Comparison of ENCODE assay signal across 8 cellular contexts in genomic region chr7:80681272-80681885, GRCh38. TPM values are rescaled to one million over a fixed set of nuclear protein-coding genes. Genes with fewer than 3 reads are reported as not detected.
DNase-seq lines count a peak whose midpoint lies in the region; ATAC-seq and FAIRE-seq lines count a peak whose summit lies in the region.

No MANE protein-coding gene starts in this region.

- H3K9me3 ChIP-seq in HAP-1 (no peaks in the 10 kb centered on the region), small intestine (ENCODE audit: control insufficient read depth, low read depth) (no peaks in the 10 kb centered on the region)

- DNase-seq in DMS53 treated with DMSO at 0.1 percent for 48 hours (lab: John Stamatoyannopoulos, UW; ENCODE audit: unreplicated experiment) = peak; percentile 66
- peak; percentile 30 to 55 for DNase-seq in HAP-1 (ENCODE audit: low spot score in 2 of 2)
- peak; percentile 63 for DNase-seq in NCI-H82 (lab: John Stamatoyannopoulos, UW)
- peak; percentile 52 for DNase-seq in small intestine
- DNase-seq in KG1 (lab: John Stamatoyannopoulos, UW) = no peak

- peak; percentile 57 for ATAC-seq in esophagus mucosa
- ATAC-seq in HG03571 (IDR thresholded peaks at IDR 0.05; ENCODE audit: unreplicated experiment) = no peak
- ATAC-seq in GM19324 (IDR thresholded peaks at IDR 0.05; ENCODE audit: low FRiP score, unreplicated experiment) = no peak

- H3K4me3 ChIP-seq in HAP-1 = no peak overlapping the region
- H3K4me3 ChIP-seq in small intestine (ENCODE audit: low read depth in 1 of 2, low read length in 2 of 2) = no peak overlapping the region

- no peaks in the 10 kb centered on the region for H3K36me3 ChIP-seq in HAP-1 (replicated peaks)
- H3K36me3 ChIP-seq in small intestine (ENCODE audit: control insufficient read depth in 2 of 2, insufficient read depth in 2 of 2, low read length in 2 of 2) = no peaks in the 10 kb centered on the region

- in situ Hi-C loops in HAP-1 (cut with MboI; ENCODE audit: low sequenced_read_pairs) = no loop called here

- H3K4me1 ChIP-seq in HAP-1 (no peaks in the 10 kb centered on the region), small intestine (ENCODE audit: control insufficient read depth in 2 of 2, insufficient read depth in 1 of 2, low read depth in 1 of 2, low read length in 1 of 2) (peaks cover 0 to 4% of the 10 kb centered on the region in 2 donors)

- H3K27ac ChIP-seq in small intestine (ENCODE audit: low read depth in 1 of 2, low read length in 1 of 2) = no peak overlapping the region

- no peaks in the 10 kb centered on the region for H3K27me3 ChIP-seq in HAP-1 (ENCODE audit: low read depth)
- no peaks in the 10 kb centered on the region for H3K27me3 ChIP-seq in small intestine (ENCODE audit: control insufficient read depth in 2 of 2, insufficient read depth in 2 of 2, low read length in 2 of 2)

- no peak for FAIRE-seq in small intestine (lab: Jason Lieb, UNC)

RNA-seq across cellular contexts. Expression of gene CD36, which starts 42.9 kb away (rescaled TPM):
- 4.2 TPM for total RNA-seq in esophagus mucosa
- 10 to 100 TPM; 27.3 to 55.4 (median 44.7) TPM for polyA plus RNA-seq in small intestine
